Comparison of ENCODE assay signal across 17 cellular contexts in genomic region chr7:96026606-96027005, GRCh38.
DNase-seq lines count a peak whose midpoint lies in the region; ATAC-seq and TF ChIP-seq lines count a peak whose summit lies in the region.
"Had no signal": no experiment of that assay in that cellular context is flagged by ENCODE, and none has a peak within 500 bp of the region (broad histone marks: within the 10 kb centered on the region; RNA-seq: fewer than 3 reads in every experiment).

No MANE protein-coding gene starts in this region.

- peaks cover 30% of the 10 kb centered on the region for H3K4me1 ChIP-seq in SJSA1 (replicated peaks)
- no peaks in the 10 kb centered on the region for H3K4me1 ChIP-seq in foreskin keratinocyte

- peak overlapping the region; percentile 39; the same call in 1 of the 2 replicates for H3K27ac ChIP-seq in SJSA1
- H3K27ac ChIP-seq in foreskin keratinocyte: no peak overlapping the region
- H3K27ac ChIP-seq: 22Rv1, PC-9 had no signal

- H3K27ac Mint-ChIP-seq in stimulated activated memory B cell treated with anti-CD40 and anti-IgM and Interleukin-4, amounts not matched to agents 10 μg/mL and 1 μg/mL and 100 μg/mL, for 72 hours: no peak overlapping the region
- H3K27ac Mint-ChIP-seq: CD4-positive, CD25-positive, alpha-beta regulatory T cell had no signal

- DNase-seq in AG08395 (ENCODE audit: low spot score) (peak; percentile 52), GM03348 (ENCODE audit: low spot score) (peak; percentile 25), SJSA1 (ENCODE audit: low read depth in 1 of 2, low spot score in 2 of 2) (peak; percentile 45 to 48), foreskin keratinocyte (peak in 1 of 2 donors; percentile 9), G401 (ENCODE audit: low spot score) (no peak), SW 1271 (lab: John Stamatoyannopoulos, UW) (no peak), Kasumi-1 (lab: John Stamatoyannopoulos, UW) (no peak)
- DNase-seq: CD4-positive, CD25-positive, alpha-beta regulatory T cell; DND-41; NCI-H1417 treated with DMSO at 0.1 percent for 48 hours; NCI-H2081; NCI-H524 treated with DMSO at 0.1 percent for 48 hours; PC-9; SK-N-SH had no signal

- no peaks in the 10 kb centered on the region for H3K4me1 Mint-ChIP-seq in stimulated activated memory B cell treated with anti-CD40 and anti-IgM and Interleukin-4, amounts not matched to agents 10 μg/mL and 1 μg/mL and 100 μg/mL, for 72 hours
- H3K4me1 Mint-ChIP-seq: CD4-positive, CD25-positive, alpha-beta regulatory T cell had no signal

- in situ Hi-C loops in G401 (cut with HindIII; ENCODE audit: low sequenced_read_pairs): no loop called here

- TF ChIP-seq CTCF in foreskin keratinocyte (conservative IDR thresholded peaks at IDR 0.05): no peak

- no peaks in the 10 kb centered on the region for H3K9me3 ChIP-seq in SJSA1 (replicated peaks)
- H3K9me3 ChIP-seq: SK-N-SH had no signal

- peak; percentile 18 for ATAC-seq in foreskin keratinocyte
- no peak for ATAC-seq in stimulated activated memory B cell treated with anti-CD40 and anti-IgM and Interleukin-4, amounts not matched to agents 10 μg/mL and 1 μg/mL and 100 μg/mL, for 72 hours
- ATAC-seq: Right ventricle myocardium inferior had no signal

- H3K27me3 ChIP-seq in SJSA1 (replicated peaks) (no peaks in the 10 kb centered on the region), foreskin keratinocyte (peaks cover 3% of the 10 kb centered on the region)

- H3K36me3 Mint-ChIP-seq in stimulated activated memory B cell treated with anti-CD40 and anti-IgM and Interleukin-4, amounts not matched to agents 10 μg/mL and 1 μg/mL and 100 μg/mL, for 72 hours: no peaks in the 10 kb centered on the region
- H3K36me3 Mint-ChIP-seq: CD4-positive, CD25-positive, alpha-beta regulatory T cell had no signal

- no peaks in the 10 kb centered on the region for H3K36me3 ChIP-seq in SJSA1

- no peak overlapping the region for H3K4me3 ChIP-seq in SJSA1
- H3K4me3 ChIP-seq: PC-9 had no signal

- no peak overlapping the region for H3K4me3 Mint-ChIP-seq in stimulated activated memory B cell treated with anti-CD40 and anti-IgM and Interleukin-4, amounts not matched to agents 10 μg/mL and 1 μg/mL and 100 μg/mL, for 72 hours
- H3K4me3 Mint-ChIP-seq: CD4-positive, CD25-positive, alpha-beta regulatory T cell had no signal

- no peaks in the 10 kb centered on the region for H3K9me3 Mint-ChIP-seq in stimulated activated memory B cell treated with anti-CD40 and anti-IgM and Interleukin-4, amounts not matched to agents 10 μg/mL and 1 μg/mL and 100 μg/mL, for 72 hours

- H3K27me3 Mint-ChIP-seq in stimulated activated memory B cell treated with anti-CD40 and anti-IgM and Interleukin-4, amounts not matched to agents 10 μg/mL and 1 μg/mL and 100 μg/mL, for 72 hours: peaks cover 8% of the 10 kb centered on the region

Comparison
In these comparisons a context has a peak if more than half of its experiments do, and no peak if none do; other contexts are left out.
1. DNase-seq: peak in AG08395 (single experiment), GM03348 (single experiment) and SJSA1 (2 of 2); none in G401 (single experiment), SW 1271 (0 of 2) and Kasumi-1 (0 of 2).